In genomic region chr3:123816673-123817207, GRCh38 we compare ENCODE assay signal across 10 cellular contexts.
A peak's percentile ranks its signal among the peaks of the same experiment; 100 is the strongest.
DNase-seq lines count a peak whose midpoint lies in the region; ATAC-seq, FAIRE-seq and TF ChIP-seq lines count a peak whose summit lies in the region.
"Had no signal": no experiment of that assay in that cellular context is flagged by ENCODE, and none has a peak within 500 bp of the region (broad histone marks: within the 10 kb centered on the region; RNA-seq: fewer than 3 reads in every experiment).

No MANE protein-coding gene starts in this region.

- H3K9ac ChIP-seq in liver (ENCODE audit: low read depth in 1 of 2, low read length in 2 of 2) (no peak overlapping the region), HepG2 (ENCODE audit: insufficient read depth, low read depth, low read length) (no peak overlapping the region)

- CTCF ChIA-PET in HepG2 (lab: Yijun Ruan, JAX; ENCODE audit: low intra/inter-chr PET ratio, low total read pairs), result no interaction called here

- H4K20me1 ChIP-seq in HepG2 (ENCODE audit: insufficient read depth, low read length), result no peaks in the 10 kb centered on the region

- H3K9me3 ChIP-seq in liver (ENCODE audit: control insufficient read depth in 4 of 4, low read length in 3 of 4), result no peaks in the 10 kb centered on the region
- no peaks in the 10 kb centered on the region for H3K9me3 ChIP-seq in HepG2 (ENCODE audit: low read length)
- H3K9me3 ChIP-seq in breast epithelium, result no peaks in the 10 kb centered on the region
- H3K9me3 ChIP-seq in lung (ENCODE audit: control insufficient read depth in 2 of 2, insufficient read depth in 1 of 2, low read length in 1 of 2), result no peaks in the 10 kb centered on the region

- no TSS peak for BruUV-seq in HepG2 (replicated peaks; lab: Mats Ljungman, UMichigan)

- ATAC-seq in HepG2 (no peak), lung (ENCODE audit: insufficient read depth, low FRiP score) (peak; percentile 25), GM18868 (IDR thresholded peaks at IDR 0.05; ENCODE audit: unreplicated experiment) (no peak)

- in situ Hi-C loops in HepG2 (cut with HindIII; ENCODE audit: extremely low pct_ligation_motif_present, low pct_unique_long_range_greater_than_20kb), result no loop called here

- H3K27ac ChIP-seq in liver (ENCODE audit: low read depth in 1 of 2, low read length in 2 of 2), result no peak overlapping the region
- no peak overlapping the region for H3K27ac ChIP-seq in HepG2 (ENCODE audit: extremely low read length, insufficient read depth, low read length)
- peak overlapping the region; percentile 84 to 90 for H3K27ac ChIP-seq in breast epithelium
- no peak overlapping the region for H3K27ac ChIP-seq in lung (ENCODE audit: low read depth in 1 of 2, low read length in 1 of 2)

- no peak for FAIRE-seq in HepG2 (lab: Jason Lieb, UNC)

- no peak for TF ChIP-seq POLR2A in HepG2 (IDR thresholded peaks at IDR 0.05; ENCODE audit: insufficient read depth in 1 of 2, low read depth in 2 of 2, low read length in 2 of 2)
- no peak for TF ChIP-seq POLR2A in breast epithelium (IDR thresholded peaks at IDR 0.05)

- 87% methylated on average over 5 of the region's 5 CpGs for WGBS in liver
- WGBS in HepG2 (ENCODE audit: low lambda C conversion rate), result 90% methylated on average over 5 of the region's 5 CpGs
- WGBS in lung, 2 donors, result 59 to 81% methylated on average over 5 of the region's 5 CpGs

- no peak overlapping the region for H2AFZ ChIP-seq in HepG2 (ENCODE audit: low read length)

- intact Hi-C loops in HepG2 (cut with micrococcal nuclease; ENCODE audit: unreplicated experiment), result no loop called here
- intact Hi-C loops in breast epithelium (cut with DNase I; ENCODE audit: low total_unique reads), result no loop called here

- no peak for TF ChIP-seq RAD21 in liver (IDR thresholded peaks at IDR 0.05)
- no peak for TF ChIP-seq RAD21 in HepG2 (CRISPR knock-in tag; IDR thresholded peaks at IDR 0.05)

- TF ChIP-seq EP300 in HepG2 (IDR thresholded peaks at IDR 0.05; ENCODE audit: low read depth in 2 of 2, low read length in 2 of 2) (no peak), HepG2 (CRISPR knock-in tag; IDR thresholded peaks at IDR 0.05; ENCODE audit: borderline replicate concordance) (no peak)

- TF ChIP-seq CTCF in liver (IDR thresholded peaks at IDR 0.05; ENCODE audit: low read depth, low read length, missing input control) (no peak), HepG2 (CRISPR knock-in tag; IDR thresholded peaks at IDR 0.05) (no peak), breast epithelium (IDR thresholded peaks at IDR 0.05) (no peak), lung (IDR thresholded peaks at IDR 0.05; ENCODE audit: control extremely low read depth, extremely low read depth) (no peak)

- no peak overlapping the region for H3K4me2 ChIP-seq in HepG2 (ENCODE audit: low read depth, low read length)

- H3K4me3 ChIP-seq in liver (ENCODE audit: low read depth in 1 of 3, low read length in 3 of 3) (no peak overlapping the region), HepG2 (replicated peaks in 1 of 3; ENCODE audit: insufficient read depth in 1 of 3, low read depth in 2 of 3, low read length in 3 of 3) (no peak overlapping the region), breast epithelium (no peak overlapping the region), lung (no peak overlapping the region)

- H3K36me3 ChIP-seq in liver (ENCODE audit: control insufficient read depth in 4 of 4, insufficient read depth in 3 of 4, low read depth in 1 of 4, low read length in 3 of 4) (no peaks in the 10 kb centered on the region), HepG2 (replicated peaks in 1 of 2; ENCODE audit: control insufficient read depth in 1 of 2, insufficient read depth in 2 of 2, low read length in 2 of 2) (no peaks in the 10 kb centered on the region), breast epithelium (no peaks in the 10 kb centered on the region), lung (ENCODE audit: control insufficient read depth in 2 of 2, insufficient read depth in 2 of 2, low read length in 2 of 2) (no peaks in the 10 kb centered on the region)

- POLR2A ChIA-PET in HepG2 (lab: Yijun Ruan, JAX), result interaction anchor here (0.6 kb wide), 1 partner anchor 17 kb away, joined by 3 read pairs; no protein-coding TSS in a partner anchor

- H3K27me3 ChIP-seq in liver (ENCODE audit: control insufficient read depth in 4 of 4, insufficient read depth in 4 of 4, low read length in 3 of 4), result no peaks in the 10 kb centered on the region
- no peaks in the 10 kb centered on the region for H3K27me3 ChIP-seq in HepG2 (ENCODE audit: control insufficient read depth in 1 of 2, insufficient read depth in 2 of 2, low read length in 2 of 2)
- H3K27me3 ChIP-seq in breast epithelium, result no peaks in the 10 kb centered on the region
- H3K27me3 ChIP-seq in lung (ENCODE audit: control insufficient read depth, insufficient read depth), result no peaks in the 10 kb centered on the region

- no peaks in the 10 kb centered on the region for H3K79me2 ChIP-seq in HepG2 (ENCODE audit: insufficient read depth, low read length)

- DNase-seq in HepG2 (ENCODE audit: low spot score), result no peak
- DNase-seq in breast epithelium (ENCODE audit: low spot score in 2 of 2), result peak in 1 of 2 donors; percentile 62
- DNase-seq in lung (ENCODE audit: low spot score), result no peak
- DNase-seq in NCI-H1105 (lab: John Stamatoyannopoulos, UW), result no peak
- no peak for DNase-seq in DMS 273 treated with DMSO at 0.1 percent for 48 hours (lab: John Stamatoyannopoulos, UW)
- DNase-seq in NCI-H1694 (lab: John Stamatoyannopoulos, UW), result no peak
- DNase-seq: activated naive CD4-positive, alpha-beta T cell treated with anti-CD3 and anti-CD28 coated beads, Interleukin-2, amount 50 U/mL, for 16 hours; trophoblast cell had no signal

- H3K4me1 ChIP-seq in liver (ENCODE audit: control insufficient read depth in 4 of 4, insufficient read depth in 4 of 4, low read length in 3 of 4) (no peaks in the 10 kb centered on the region), HepG2 (ENCODE audit: insufficient read depth, low read length) (peaks cover 52% of the 10 kb centered on the region), breast epithelium (peaks cover 0 to 11% of the 10 kb centered on the region in 2 donors), lung (ENCODE audit: control insufficient read depth in 2 of 2, insufficient read depth in 2 of 2, low read length in 2 of 2) (peaks cover 0 to 2% of the 10 kb centered on the region in 2 donors)

TF ChIP-seq in liver, 16 proteins besides CTCF, POLR2A, EP300 and RAD21:
- TF ChIP-seq SP1 (IDR thresholded peaks at IDR 0.05) (peak; percentile 9), RXRA (IDR thresholded peaks at IDR 0.05) (peak in 1 of 2 donors; percentile 9), ZBTB33 (IDR thresholded peaks at IDR 0.05) (no peak)

TF ChIP-seq in HepG2, 621 proteins besides CTCF, POLR2A, EP300 and RAD21:
- TF ChIP-seq MXD3 (CRISPR knock-in tag; IDR thresholded peaks at IDR 0.05), result no peak
- no peak for TF ChIP-seq CREB3 (CRISPR knock-in tag; IDR thresholded peaks at IDR 0.05)
- no peak for TF ChIP-seq ZNF772 (CRISPR knock-in tag; IDR thresholded peaks at IDR 0.05)
- TF ChIP-seq USF2 (IDR thresholded peaks at IDR 0.05; ENCODE audit: low read depth, low read length), result no peak
- TF ChIP-seq USF2 (CRISPR knock-in tag; IDR thresholded peaks at IDR 0.05; ENCODE audit: borderline replicate concordance), result no peak
- TF ChIP-seq TAF1 (CRISPR knock-in tag; IDR thresholded peaks at IDR 0.05), result no peak
- no peak for TF ChIP-seq SOX6 (IDR thresholded peaks at IDR 0.05)
- no peak for TF ChIP-seq SOX6 (CRISPR knock-in tag; IDR thresholded peaks at IDR 0.05)
- TF ChIP-seq ZBTB43 (CRISPR knock-in tag; conservative IDR thresholded peaks at IDR 0.05), result no peak

Comparison
In these comparisons a context has a peak if more than half of its experiments do, and no peak if none do; other contexts are left out.
1. H3K27ac ChIP-seq: peak in breast epithelium (2 of 2); none in liver (0 of 2), HepG2 (single experiment) and lung (0 of 2).